In genomic region chr9:135030711-135031245, GRCh38 we compare ENCODE assay signal across 17 cellular contexts.
"Had no signal": no experiment of that assay in that cellular context is flagged by ENCODE, and none has a peak within 500 bp of the region (broad histone marks: within the 10 kb centered on the region; RNA-seq: fewer than 3 reads in every experiment).

No MANE protein-coding gene starts in this region.

- H3K27ac Mint-ChIP-seq: activated T-helper 17 cell treated with anti-CD3 and anti-CD28 coated beads, Interleukin-2, amount 50 U/mL, for 72 hours; effector memory CD8-positive, alpha-beta T cell had no signal

- H3K27me3 ChIP-seq: ascending aorta, foreskin keratinocyte, testis, upper lobe of left lung had no signal

- H3K9me3 Mint-ChIP-seq: activated T-helper 17 cell treated with anti-CD3 and anti-CD28 coated beads, Interleukin-2, amount 50 U/mL, for 72 hours; effector memory CD8-positive, alpha-beta T cell had no signal

- DNase-seq: activated CD4-positive, CD25-positive, alpha-beta regulatory T cell treated with anti-CD3 and anti-CD28 coated beads, Interleukin-2, amount 50 U/mL, for 72 hours; activated naive CD4-positive, alpha-beta T cell treated with Interleukin-2 at 50 U/mL for 16 hours; activated T-cell treated with anti-CD3 and anti-CD28 coated beads for 4 hours; dermis blood vessel endothelial cell; effector memory CD8-positive, alpha-beta T cell; foreskin keratinocyte; retina; stimulated activated CD4-positive, alpha-beta T cell treated with anti-CD3 and anti-CD28 coated beads, Interleukin-12 subunit alpha, Interleukin-12 subunit beta, amount 100 ng/mL, for 4 hours; stimulated activated CD4-positive, alpha-beta T cell treated with anti-CD3 and anti-CD28 coated beads, Interleukin-2, amount 100 ng/mL, for 24 hours; stomach; T-helper 9 cell; testis; upper lobe of left lung had no signal

- H3K9me3 ChIP-seq: ascending aorta, stomach, testis, upper lobe of left lung had no signal

- H3K4me3 Mint-ChIP-seq: activated T-helper 17 cell treated with anti-CD3 and anti-CD28 coated beads, Interleukin-2, amount 50 U/mL, for 72 hours; effector memory CD8-positive, alpha-beta T cell had no signal

- H3K4me1 Mint-ChIP-seq: activated T-helper 17 cell treated with anti-CD3 and anti-CD28 coated beads, Interleukin-2, amount 50 U/mL, for 72 hours had no signal

- H3K4me3 ChIP-seq: ascending aorta, lung, stomach, testis, upper lobe of left lung had no signal

- H3K4me1 ChIP-seq: ascending aorta, foreskin keratinocyte, stomach, testis, upper lobe of left lung had no signal

- H3K27ac ChIP-seq: ascending aorta, foreskin keratinocyte, stomach, testis, upper lobe of left lung had no signal

- FAIRE-seq: bronchial epithelial cell had no signal

- H3K36me3 ChIP-seq: ascending aorta, stomach, upper lobe of left lung had no signal
